21 cellular contexts compared by ENCODE assay signal in the genomic region with DNA sequence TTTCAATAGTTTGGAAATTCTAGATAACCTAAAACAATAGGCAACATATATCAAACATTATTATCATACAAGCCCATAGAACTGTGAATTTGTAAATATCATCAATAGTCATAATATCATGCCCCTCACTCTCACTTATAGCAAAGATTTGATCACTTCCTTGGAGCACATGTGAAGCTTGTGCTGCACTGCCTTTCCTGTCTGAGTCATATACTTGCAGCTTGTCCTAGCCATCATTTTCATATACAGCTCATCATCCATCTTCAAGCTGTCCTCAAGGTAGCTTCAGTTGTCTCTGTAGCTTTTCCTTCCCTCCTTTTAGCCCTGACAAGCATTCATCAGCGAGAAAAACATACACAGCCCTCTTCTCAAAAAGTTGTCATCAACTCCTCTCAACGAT.
"Had no signal": no experiment of that assay in that cellular context is flagged by ENCODE, and none has a peak within 500 bp of the region (broad histone marks: within the 10 kb centered on the region; RNA-seq: fewer than 3 reads in every experiment).

No MANE protein-coding gene starts in this region.

- ATAC-seq: mucosa of descending colon; naive thymus-derived CD4-positive, alpha-beta T cell; natural killer cell treated with Interleukin-12 subunit alpha and Interleukin-12 subunit beta and Interleukin-15 and Interleukin-18, amount 100 ng/mL, for 72 hours; right lobe of liver; stimulated activated naive B cell treated with anti-CD40 and anti-IgM and Interleukin-4, amounts not matched to agents 10 μg/mL and 1 μg/mL and 100 μg/mL, for 72 hours; stimulated activated naive CD8-positive, alpha-beta T cell treated with anti-CD3 and anti-CD28 coated beads, Interleukin-15, Interleukin-2, amounts not matched to agents 100 U/mL and 50 U/mL, for 24 hours had no signal

- H3K4me3 ChIP-seq: left ventricle myocardium inferior, mucosa of descending colon, ovary, right atrium auricular region, right lobe of liver, smooth muscle cell, stomach, testis, thyroid gland, transverse colon, upper lobe of left lung, vagina had no signal

- H3K36me3 ChIP-seq: left ventricle myocardium inferior, ovary, right atrium auricular region, right lobe of liver, stomach, thyroid gland, transverse colon, upper lobe of left lung, vagina had no signal

- H3K4me2 ChIP-seq: smooth muscle cell had no signal

- H3K9me3 ChIP-seq: mucosa of descending colon, ovary, right atrium auricular region, right lobe of liver, testis, thyroid gland, transverse colon, upper lobe of left lung, vagina had no signal

- H3K27ac ChIP-seq: left ventricle myocardium inferior, ovary, right atrium auricular region, right lobe of liver, stomach, testis, thyroid gland, transverse colon, upper lobe of left lung, vagina had no signal

- H3K4me1 ChIP-seq: left ventricle myocardium inferior, right atrium auricular region, right lobe of liver, stomach, testis, thyroid gland, transverse colon, upper lobe of left lung, vagina had no signal

- H3K27me3 ChIP-seq: ovary, right atrium auricular region, right lobe of liver, stomach, testis, thyroid gland, transverse colon, upper lobe of left lung, vagina had no signal

- DNase-seq: islet precursor cell; left ventricle myocardium inferior; midbrain; mucosa of descending colon; naive thymus-derived CD4-positive, alpha-beta T cell; ovary; right lobe of liver; stimulated activated CD4-positive, alpha-beta T cell treated with anti-CD3 and anti-CD28 coated beads, Interleukin-15, amount 100 ng/mL, for 24 hours; stimulated activated CD4-positive, alpha-beta T cell treated with anti-CD3 and anti-CD28 coated beads, Interleukin-2, amount 100 ng/mL, for 24 hours; stimulated activated CD4-positive, alpha-beta T cell treated with anti-CD3 and anti-CD28 coated beads, Interleukin-4, amount 100 ng/mL, for 1 hour; stimulated activated naive B cell treated with anti-CD40 and anti-IgM and Interleukin-4, amounts not matched to agents 10 μg/mL and 1 μg/mL and 100 μg/mL, for 72 hours; stimulated activated naive CD8-positive, alpha-beta T cell treated with anti-CD3 and anti-CD28 coated beads, Interleukin-15, Interleukin-2, amounts not matched to agents 100 U/mL and 50 U/mL, for 24 hours; stomach; testis; thyroid gland; transverse colon; upper lobe of left lung had no signal
